ENCODE assay signal across 8 cellular contexts in the genomic region with DNA sequence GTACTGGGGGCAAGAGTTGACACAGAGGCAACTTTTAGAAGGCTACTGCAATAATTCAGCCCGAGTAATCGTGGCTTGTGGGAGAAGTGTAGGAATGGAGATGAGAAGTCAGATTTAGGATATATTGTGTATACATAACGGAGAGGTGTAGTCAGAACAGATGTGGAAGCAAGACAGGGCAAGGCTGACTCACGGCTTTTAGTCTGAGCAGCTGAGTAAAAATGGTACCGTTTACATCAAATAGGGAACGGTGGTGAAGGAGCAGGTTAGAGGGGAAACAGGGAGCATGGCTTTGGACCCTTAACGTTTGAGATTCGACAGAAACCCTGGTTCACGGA. TPM values are rescaled to one million over a fixed set of nuclear protein-coding genes. Genes with fewer than 3 reads are reported as not detected.
DNase-seq lines count a peak whose midpoint lies in the region; ATAC-seq lines count a peak whose summit lies in the region.

No MANE protein-coding gene starts in this region.

- peaks cover 37% of the 10 kb centered on the region for H4K20me1 ChIP-seq in BLaER1

- peak overlapping the region; percentile 99 for H3K4me3 ChIP-seq in BLaER1
- peak overlapping the region; percentile 92 to 97 (median 96) for H3K4me3 ChIP-seq in skeletal muscle tissue (ENCODE audit: low read length in 3 of 3)

- no peaks in the 10 kb centered on the region for H3K27me3 ChIP-seq in BLaER1
- H3K27me3 ChIP-seq in skeletal muscle tissue (ENCODE audit: control insufficient read depth in 3 of 3, insufficient read depth in 3 of 3, low read length in 3 of 3): no peaks in the 10 kb centered on the region

- H3K9me3 ChIP-seq in BLaER1 (no peaks in the 10 kb centered on the region), skeletal muscle tissue (ENCODE audit: control insufficient read depth in 3 of 3, low read length in 3 of 3) (no peaks in the 10 kb centered on the region)

- H3K4me1 ChIP-seq in BLaER1 (peaks cover 46% of the 10 kb centered on the region), skeletal muscle tissue (ENCODE audit: control insufficient read depth in 3 of 3, insufficient read depth in 3 of 3, low read length in 3 of 3) (peaks cover 32 to 34% (median 34%) of the 10 kb centered on the region in 3 donors)

- no peaks in the 10 kb centered on the region for H3K27me3 Mint-ChIP-seq in activated T-cell treated with anti-CD3 and anti-CD28 coated beads, Interleukin-2, amount 50 U/mL, for 4 hours (ENCODE audit: low read depth)

- H3K9me3 Mint-ChIP-seq in activated T-cell treated with anti-CD3 and anti-CD28 coated beads, Interleukin-2, amount 50 U/mL, for 4 hours: no peaks in the 10 kb centered on the region

- H3K4me3 Mint-ChIP-seq in activated T-cell treated with anti-CD3 and anti-CD28 coated beads, Interleukin-2, amount 50 U/mL, for 4 hours: peak overlapping the region; percentile 93

- H3K36me3 Mint-ChIP-seq in activated T-cell treated with anti-CD3 and anti-CD28 coated beads, Interleukin-2, amount 50 U/mL, for 4 hours (ENCODE audit: insufficient read depth): peaks cover 9% of the 10 kb centered on the region

- H3K4me1 Mint-ChIP-seq in activated T-cell treated with anti-CD3 and anti-CD28 coated beads, Interleukin-2, amount 50 U/mL, for 4 hours (ENCODE audit: low read depth): peaks cover 36% of the 10 kb centered on the region

- ATAC-seq in GM18907 (IDR thresholded peaks at IDR 0.05; ENCODE audit: unreplicated experiment) (peak; percentile 15), HG03571 (IDR thresholded peaks at IDR 0.05; ENCODE audit: unreplicated experiment) (peak; percentile 14)
- peak; percentile 73 to 79 for ATAC-seq in activated T-cell treated with anti-CD3 and anti-CD28 coated beads, Interleukin-2, amount 50 U/mL, for 4 hours

- DNase-seq in activated T-cell treated with anti-CD3 and anti-CD28 coated beads, Interleukin-2, amount 50 U/mL, for 4 hours: peak; percentile 20
- DNase-seq in germinal center (ENCODE audit: low spot score) (peak; percentile 35), COR-L47 (lab: John Stamatoyannopoulos, UW) (no peak), inferior parietal cortex (ENCODE audit: extremely low spot score) (no peak)

- H3K9ac ChIP-seq in BLaER1 (peak overlapping the region; percentile 100), skeletal muscle tissue (ENCODE audit: low read depth in 1 of 3, low read length in 3 of 3) (peak overlapping the region; percentile 98 to 99 (median 99))

- peak overlapping the region; percentile 93 for H3K4me2 ChIP-seq in BLaER1

- H3K27ac ChIP-seq in BLaER1 (peak overlapping the region; percentile 100), skeletal muscle tissue (ENCODE audit: low read depth, low read length) (peak overlapping the region; percentile 98)

- H3K36me3 ChIP-seq in BLaER1: peaks cover 7% of the 10 kb centered on the region; the same call in 1 of the 2 replicates
- peaks cover 0 to 3% (median 0%) of the 10 kb centered on the region in 3 donors for H3K36me3 ChIP-seq in skeletal muscle tissue (ENCODE audit: control insufficient read depth in 3 of 3, insufficient read depth in 3 of 3, low read length in 3 of 3)

RNA-seq across cellular contexts. Expression of a gene that starts 0.8 kb away (rescaled TPM):
- total RNA-seq in activated T-cell treated with anti-CD3 and anti-CD28 coated beads, Interleukin-2, amount 50 U/mL, for 4 hours: 100 to 1,000 TPM; 126 to 134 (median 129) TPM
- 54.3 TPM for total RNA-seq in skeletal muscle tissue

Comparison
In these comparisons a context has a peak if more than half of its experiments do, and no peak if none do; other contexts are left out.
1. ATAC-seq: peak in every context shown above with its lines; median percentile 76 in activated T-cell treated with anti-CD3 and anti-CD28 coated beads, Interleukin-2, amount 50 U/mL, for 4 hours; 15 in GM18907; 14 in HG03571.
2. DNase-seq: peak in activated T-cell treated with anti-CD3 and anti-CD28 coated beads, Interleukin-2, amount 50 U/mL, for 4 hours (single experiment) and germinal center (single experiment); none in COR-L47 (single experiment) and inferior parietal cortex (single experiment).